8 cellular contexts compared by ENCODE assay signal in genomic region chr2:134918518-134919359, GRCh38. TPM values are rescaled to one million over a fixed set of nuclear protein-coding genes. Genes with fewer than 3 reads are reported as not detected.
A peak's percentile ranks its signal among the peaks of the same experiment; 100 is the strongest.
DNase-seq lines count a peak whose midpoint lies in the region; ATAC-seq lines count a peak whose summit lies in the region.

CCNT2 (plus strand) TSS chr2:134918822; CDS start chr2:134918855, 33 bp downstream.

- ATAC-seq in GM21529 (IDR thresholded peaks at IDR 0.05; ENCODE audit: unreplicated experiment): peak; percentile 80

- DNase-seq in DMS 273 (lab: John Stamatoyannopoulos, UW; ENCODE audit: unreplicated experiment) (peak; percentile 99), OCI-M2 (lab: John Stamatoyannopoulos, UW; ENCODE audit: unreplicated experiment) (peak; percentile 78), activated T-cell treated with anti-CD3 and anti-CD28 coated beads for 4 hours (peak; percentile 99), epidermal melanocyte (ENCODE audit: insufficient read length, low spot score) (peak; percentile 90), middle frontal gyrus (ENCODE audit: extremely low spot score, low spot score) (peak; percentile 96)
- DNase-seq in stimulated activated CD8-positive, alpha-beta memory T cell treated with anti-CD3 and anti-CD28 coated beads, Interleukin-2, amount 100 ng/mL, for 48 hours (ENCODE audit: low read depth in 2 of 2): peak; percentile 99 to 100

- H3K27me3 Mint-ChIP-seq in IgD-negative memory B cell: no peaks in the 10 kb centered on the region

- peaks cover 3% of the 10 kb centered on the region for H3K36me3 Mint-ChIP-seq in IgD-negative memory B cell

- peak within 1 kb of the TSS; percentile 84 to 99 (median 97) for H3K27ac Mint-ChIP-seq in IgD-negative memory B cell

- peaks cover 0 to 2% (median 0%) of the 10 kb centered on the region in 3 donors for H3K9me3 Mint-ChIP-seq in IgD-negative memory B cell

- H3K4me3 Mint-ChIP-seq in IgD-negative memory B cell: peak within 1 kb of the TSS; percentile 81 to 97 (median 94)

- peaks cover 4 to 26% (median 19%) of the 10 kb centered on the region in 3 donors for H3K4me1 Mint-ChIP-seq in IgD-negative memory B cell

RNA-seq across cellular contexts. Expression of gene CCNT2, which starts in this region (rescaled TPM):
- 23.2 TPM for polyA plus RNA-seq in IgD-negative memory B cell

Comparison
In these comparisons a context has a peak if more than half of its experiments do, and no peak if none do; other contexts are left out.
1. Peak in every context shown above with its lines: DNase-seq and ATAC-seq.